In the genomic region with DNA sequence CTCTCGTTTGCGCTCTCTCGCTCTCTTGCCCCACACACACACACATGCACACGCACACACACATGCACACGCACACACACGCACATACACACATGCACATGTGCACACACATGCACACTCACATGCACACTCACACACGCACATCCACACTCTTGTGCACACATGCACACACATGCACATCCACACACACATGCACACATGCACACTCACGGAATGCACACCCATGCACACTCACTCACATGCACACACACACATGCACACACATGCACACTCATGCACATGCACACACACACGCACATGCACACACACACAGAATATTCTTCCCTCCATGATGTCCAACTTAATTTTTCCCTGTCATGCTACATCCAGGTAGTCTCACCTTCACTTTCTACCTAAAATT, we compare ENCODE assay signal across 2 cellular contexts.
A peak's percentile ranks its signal among the peaks of the same experiment; 100 is the strongest.
TF ChIP-seq lines count a peak whose summit lies in the region.

No MANE protein-coding gene starts in this region.

TF ChIP-seq in HepG2, 621 proteins besides CTCF, POLR2A, EP300 and RAD21:
- TF ChIP-seq RBAK (CRISPR knock-in tag; IDR thresholded peaks at IDR 0.05) (no peak), FOXM1 (CRISPR knock-in tag; IDR thresholded peaks at IDR 0.05) (no peak), ZNF34 (CRISPR knock-in tag; IDR thresholded peaks at IDR 0.05; ENCODE audit: borderline replicate concordance) (no peak), ZNF580 (CRISPR knock-in tag; IDR thresholded peaks at IDR 0.05; ENCODE audit: borderline replicate concordance, low read depth) (no peak)
- TF ChIP-seq, protein P1, sequence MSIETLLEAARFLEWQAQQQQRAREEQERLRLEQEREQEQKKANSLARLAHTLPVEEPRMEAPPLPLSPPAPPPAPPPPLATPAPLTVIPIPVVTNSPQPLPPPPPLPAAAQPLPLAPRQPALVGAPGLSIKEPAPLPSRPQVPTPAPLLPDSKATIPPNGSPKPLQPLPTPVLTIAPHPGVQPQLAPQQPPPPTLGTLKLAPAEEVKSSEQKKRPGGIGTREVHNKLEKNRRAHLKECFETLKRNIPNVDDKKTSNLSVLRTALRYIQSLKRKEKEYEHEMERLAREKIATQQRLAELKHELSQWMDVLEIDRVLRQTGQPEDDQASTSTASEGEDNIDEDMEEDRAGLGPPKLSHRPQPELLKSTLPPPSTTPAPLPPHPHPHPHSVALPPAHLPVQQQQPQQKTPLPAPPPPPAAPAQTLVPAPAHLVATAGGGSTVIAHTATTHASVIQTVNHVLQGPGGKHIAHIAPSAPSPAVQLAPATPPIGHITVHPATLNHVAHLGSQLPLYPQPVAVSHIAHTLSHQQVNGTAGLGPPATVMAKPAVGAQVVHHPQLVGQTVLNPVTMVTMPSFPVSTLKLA (IDR thresholded peaks at IDR 0.05) = peak; percentile 95

TF ChIP-seq in GM12878, 131 proteins besides CTCF, POLR2A, EP300 and RAD21:
- TF ChIP-seq, protein P2, sequence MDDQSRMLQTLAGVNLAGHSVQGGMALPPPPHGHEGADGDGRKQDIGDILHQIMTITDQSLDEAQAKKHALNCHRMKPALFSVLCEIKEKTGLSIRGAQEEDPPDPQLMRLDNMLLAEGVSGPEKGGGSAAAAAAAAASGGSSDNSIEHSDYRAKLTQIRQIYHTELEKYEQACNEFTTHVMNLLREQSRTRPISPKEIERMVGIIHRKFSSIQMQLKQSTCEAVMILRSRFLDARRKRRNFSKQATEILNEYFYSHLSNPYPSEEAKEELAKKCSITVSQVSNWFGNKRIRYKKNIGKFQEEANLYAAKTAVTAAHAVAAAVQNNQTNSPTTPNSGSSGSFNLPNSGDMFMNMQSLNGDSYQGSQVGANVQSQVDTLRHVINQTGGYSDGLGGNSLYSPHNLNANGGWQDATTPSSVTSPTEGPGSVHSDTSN (IDR thresholded peaks at IDR 0.05; ENCODE audit: insufficient replicate concordance, low read depth, low read length) = peak; percentile 13
- peak; percentile 76 for TF ChIP-seq BCL3 (IDR thresholded peaks at IDR 0.05; ENCODE audit: borderline replicate concordance, insufficient read depth, low read depth, low read length, poor library complexity, severe bottlenecking)
- no peak for TF ChIP-seq MTA3 (IDR thresholded peaks at IDR 0.05; ENCODE audit: borderline replicate concordance, low read length)
- TF ChIP-seq STAT1 (conservative IDR thresholded peaks at IDR 0.05) = no peak
- TF ChIP-seq RUNX3 (IDR thresholded peaks at IDR 0.05; ENCODE audit: low read length) = no peak
- no peak for TF ChIP-seq CEBPB (IDR thresholded peaks at IDR 0.05; ENCODE audit: borderline replicate concordance in 1 of 2, low read depth in 2 of 2, low read length in 2 of 2)
